In genomic region chr5:61471352-61471751, GRCh38 we compare ENCODE assay signal across 20 cellular contexts.
"Had no signal": no experiment of that assay in that cellular context is flagged by ENCODE, and none has a peak within 500 bp of the region (broad histone marks: within the 10 kb centered on the region; RNA-seq: fewer than 3 reads in every experiment).

No MANE protein-coding gene starts in this region.

- DNase-seq: dermis blood vessel endothelial cell; dorsolateral prefrontal cortex; effector CD4-positive, alpha-beta T cell; effector memory CD4-positive, alpha-beta T cell; foreskin keratinocyte; heart left ventricle; hypothalamus; immature natural killer cell; islet precursor cell; left cardiac atrium; left lung; left ventricle myocardium superior; lower lobe of right lung; mesendoderm; midbrain; naive thymus-derived CD4-positive, alpha-beta T cell had no signal

- H3K4me3 ChIP-seq: coronary artery, dorsolateral prefrontal cortex, esophagus muscularis mucosa, gastroesophageal sphincter, heart left ventricle, hepatocyte, left lung, lower lobe of right lung had no signal

- H3K4me3 Mint-ChIP-seq: immature natural killer cell had no signal

- H3K9me3 Mint-ChIP-seq: immature natural killer cell; naive thymus-derived CD4-positive, alpha-beta T cell had no signal

- H3K27me3 ChIP-seq: dorsolateral prefrontal cortex, esophagus muscularis mucosa, foreskin keratinocyte, gastroesophageal sphincter, heart left ventricle, hepatocyte, left lung had no signal

- H3K27me3 Mint-ChIP-seq: naive thymus-derived CD4-positive, alpha-beta T cell had no signal

- ATAC-seq: foreskin keratinocyte, gastroesophageal sphincter, heart left ventricle, left cardiac atrium, left lung, left ventricle myocardium superior, lower lobe of right lung had no signal

- H3K9me3 ChIP-seq: esophagus muscularis mucosa, gastroesophageal sphincter, heart left ventricle, left lung, lower lobe of right lung had no signal

- H3K27ac ChIP-seq: coronary artery, esophagus muscularis mucosa, foreskin keratinocyte, gastroesophageal sphincter, heart left ventricle, hepatocyte, left lung, lower lobe of right lung had no signal

- H3K36me3 ChIP-seq: left lung, lower lobe of right lung had no signal
